Comparison of ENCODE assay signal across 1 cellular context in the genomic region with DNA sequence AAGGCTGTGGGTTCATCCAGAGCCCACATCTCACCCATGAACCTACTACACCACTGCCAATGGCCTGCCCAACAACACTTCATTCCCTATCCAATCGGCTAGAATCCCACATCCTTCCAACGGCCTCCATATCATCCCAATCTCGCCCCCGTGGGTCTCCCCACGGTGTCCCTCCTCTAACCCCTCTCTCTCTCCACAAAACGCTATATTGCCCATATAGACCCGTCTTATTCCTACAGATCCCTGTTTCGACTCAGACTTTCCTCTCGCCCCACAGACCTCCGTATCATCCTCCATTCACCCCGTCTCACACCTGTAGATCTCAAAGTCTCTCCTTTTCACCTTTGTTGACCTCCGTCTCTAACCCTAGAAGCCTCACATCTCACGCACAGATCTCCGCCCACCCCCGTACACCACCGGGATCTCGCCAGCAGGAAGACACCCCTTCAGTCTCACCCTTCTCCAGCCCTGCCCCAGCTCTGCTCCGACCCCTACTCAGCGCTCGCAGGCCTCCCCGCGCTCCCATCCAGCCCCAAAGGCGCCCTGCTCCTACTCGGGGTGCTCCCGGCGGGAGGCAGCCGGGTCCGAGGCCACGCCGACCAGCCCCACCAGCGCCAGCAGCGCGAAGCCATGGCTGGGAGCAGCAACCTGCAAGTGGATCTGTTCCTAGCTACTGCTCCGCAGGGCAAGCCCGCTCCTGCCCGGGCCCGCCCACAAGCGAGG.
A peak's percentile ranks its signal among the peaks of the same experiment; 100 is the strongest.
TF ChIP-seq lines count a peak whose summit lies in the region.

FDXR (minus strand) TSS at position 682 of the 723 bp plus-strand sequence; CDS start at position 632, 50 bp downstream.

TF ChIP-seq in HepG2, 621 proteins besides CTCF, POLR2A, EP300 and RAD21 (continued from another document and continues in another):
- TF ChIP-seq, protein P1, sequence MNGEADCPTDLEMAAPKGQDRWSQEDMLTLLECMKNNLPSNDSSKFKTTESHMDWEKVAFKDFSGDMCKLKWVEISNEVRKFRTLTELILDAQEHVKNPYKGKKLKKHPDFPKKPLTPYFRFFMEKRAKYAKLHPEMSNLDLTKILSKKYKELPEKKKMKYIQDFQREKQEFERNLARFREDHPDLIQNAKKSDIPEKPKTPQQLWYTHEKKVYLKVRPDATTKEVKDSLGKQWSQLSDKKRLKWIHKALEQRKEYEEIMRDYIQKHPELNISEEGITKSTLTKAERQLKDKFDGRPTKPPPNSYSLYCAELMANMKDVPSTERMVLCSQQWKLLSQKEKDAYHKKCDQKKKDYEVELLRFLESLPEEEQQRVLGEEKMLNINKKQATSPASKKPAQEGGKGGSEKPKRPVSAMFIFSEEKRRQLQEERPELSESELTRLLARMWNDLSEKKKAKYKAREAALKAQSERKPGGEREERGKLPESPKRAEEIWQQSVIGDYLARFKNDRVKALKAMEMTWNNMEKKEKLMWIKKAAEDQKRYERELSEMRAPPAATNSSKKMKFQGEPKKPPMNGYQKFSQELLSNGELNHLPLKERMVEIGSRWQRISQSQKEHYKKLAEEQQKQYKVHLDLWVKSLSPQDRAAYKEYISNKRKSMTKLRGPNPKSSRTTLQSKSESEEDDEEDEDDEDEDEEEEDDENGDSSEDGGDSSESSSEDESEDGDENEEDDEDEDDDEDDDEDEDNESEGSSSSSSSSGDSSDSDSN (CRISPR knock-in tag; IDR thresholded peaks at IDR 0.05), result peak; percentile 80
- TF ChIP-seq HOXD1 (CRISPR knock-in tag; IDR thresholded peaks at IDR 0.05), result peak; percentile 53; the same call in 1 of the 2 replicates
- TF ChIP-seq ZNF629 (CRISPR knock-in tag; conservative IDR thresholded peaks at IDR 0.05), result peak; percentile 31; the same call in 1 of the 2 replicates
- TF ChIP-seq, protein P2, sequence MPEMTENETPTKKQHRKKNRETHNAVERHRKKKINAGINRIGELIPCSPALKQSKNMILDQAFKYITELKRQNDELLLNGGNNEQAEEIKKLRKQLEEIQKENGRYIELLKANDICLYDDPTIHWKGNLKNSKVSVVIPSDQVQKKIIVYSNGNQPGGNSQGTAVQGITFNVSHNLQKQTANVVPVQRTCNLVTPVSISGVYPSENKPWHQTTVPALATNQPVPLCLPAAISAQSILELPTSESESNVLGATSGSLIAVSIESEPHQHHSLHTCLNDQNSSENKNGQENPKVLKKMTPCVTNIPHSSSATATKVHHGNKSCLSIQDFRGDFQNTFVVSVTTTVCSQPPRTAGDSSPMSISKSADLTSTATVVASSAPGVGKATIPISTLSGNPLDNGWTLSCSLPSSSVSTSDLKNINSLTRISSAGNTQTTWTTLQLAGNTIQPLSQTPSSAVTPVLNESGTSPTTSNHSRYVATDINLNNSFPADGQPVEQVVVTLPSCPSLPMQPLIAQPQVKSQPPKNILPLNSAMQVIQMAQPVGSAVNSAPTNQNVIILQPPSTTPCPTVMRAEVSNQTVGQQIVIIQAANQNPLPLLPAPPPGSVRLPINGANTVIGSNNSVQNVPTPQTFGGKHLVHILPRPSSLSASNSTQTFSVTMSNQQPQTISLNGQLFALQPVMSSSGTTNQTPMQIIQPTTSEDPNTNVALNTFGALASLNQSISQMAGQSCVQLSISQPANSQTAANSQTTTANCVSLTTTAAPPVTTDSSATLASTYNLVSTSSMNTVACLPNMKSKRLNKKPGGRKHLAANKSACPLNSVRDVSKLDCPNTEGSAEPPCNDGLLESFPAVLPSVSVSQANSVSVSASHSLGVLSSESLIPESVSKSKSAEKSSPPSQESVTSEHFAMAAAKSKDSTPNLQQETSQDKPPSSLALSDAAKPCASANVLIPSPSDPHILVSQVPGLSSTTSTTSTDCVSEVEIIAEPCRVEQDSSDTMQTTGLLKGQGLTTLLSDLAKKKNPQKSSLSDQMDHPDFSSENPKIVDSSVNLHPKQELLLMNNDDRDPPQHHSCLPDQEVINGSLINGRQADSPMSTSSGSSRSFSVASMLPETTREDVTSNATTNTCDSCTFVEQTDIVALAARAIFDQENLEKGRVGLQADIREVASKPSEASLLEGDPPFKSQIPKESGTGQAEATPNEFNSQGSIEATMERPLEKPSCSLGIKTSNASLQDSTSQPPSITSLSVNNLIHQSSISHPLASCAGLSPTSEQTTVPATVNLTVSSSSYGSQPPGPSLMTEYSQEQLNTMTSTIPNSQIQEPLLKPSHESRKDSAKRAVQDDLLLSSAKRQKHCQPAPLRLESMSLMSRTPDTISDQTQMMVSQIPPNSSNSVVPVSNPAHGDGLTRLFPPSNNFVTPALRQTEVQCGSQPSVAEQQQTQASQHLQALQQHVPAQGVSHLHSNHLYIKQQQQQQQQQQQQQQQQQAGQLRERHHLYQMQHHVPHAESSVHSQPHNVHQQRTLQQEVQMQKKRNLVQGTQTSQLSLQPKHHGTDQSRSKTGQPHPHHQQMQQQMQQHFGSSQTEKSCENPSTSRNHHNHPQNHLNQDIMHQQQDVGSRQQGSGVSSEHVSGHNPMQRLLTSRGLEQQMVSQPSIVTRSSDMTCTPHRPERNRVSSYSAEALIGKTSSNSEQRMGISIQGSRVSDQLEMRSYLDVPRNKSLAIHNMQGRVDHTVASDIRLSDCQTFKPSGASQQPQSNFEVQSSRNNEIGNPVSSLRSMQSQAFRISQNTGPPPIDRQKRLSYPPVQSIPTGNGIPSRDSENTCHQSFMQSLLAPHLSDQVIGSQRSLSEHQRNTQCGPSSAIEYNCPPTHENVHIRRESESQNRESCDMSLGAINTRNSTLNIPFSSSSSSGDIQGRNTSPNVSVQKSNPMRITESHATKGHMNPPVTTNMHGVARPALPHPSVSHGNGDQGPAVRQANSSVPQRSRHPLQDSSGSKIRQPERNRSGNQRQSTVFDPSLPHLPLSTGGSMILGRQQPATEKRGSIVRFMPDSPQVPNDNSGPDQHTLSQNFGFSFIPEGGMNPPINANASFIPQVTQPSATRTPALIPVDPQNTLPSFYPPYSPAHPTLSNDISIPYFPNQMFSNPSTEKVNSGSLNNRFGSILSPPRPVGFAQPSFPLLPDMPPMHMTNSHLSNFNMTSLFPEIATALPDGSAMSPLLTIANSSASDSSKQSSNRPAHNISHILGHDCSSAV (CRISPR knock-in tag; IDR thresholded peaks at IDR 0.05; ENCODE audit: borderline replicate concordance), result no peak
- TF ChIP-seq, protein P3, sequence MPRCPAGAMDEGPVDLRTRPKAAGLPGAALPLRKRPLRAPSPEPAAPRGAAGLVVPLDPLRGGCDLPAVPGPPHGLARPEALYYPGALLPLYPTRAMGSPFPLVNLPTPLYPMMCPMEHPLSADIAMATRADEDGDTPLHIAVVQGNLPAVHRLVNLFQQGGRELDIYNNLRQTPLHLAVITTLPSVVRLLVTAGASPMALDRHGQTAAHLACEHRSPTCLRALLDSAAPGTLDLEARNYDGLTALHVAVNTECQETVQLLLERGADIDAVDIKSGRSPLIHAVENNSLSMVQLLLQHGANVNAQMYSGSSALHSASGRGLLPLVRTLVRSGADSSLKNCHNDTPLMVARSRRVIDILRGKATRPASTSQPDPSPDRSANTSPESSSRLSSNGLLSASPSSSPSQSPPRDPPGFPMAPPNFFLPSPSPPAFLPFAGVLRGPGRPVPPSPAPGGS (CRISPR knock-in tag; IDR thresholded peaks at IDR 0.05), result peak; percentile 72; the same call in 1 of the 2 replicates
- TF ChIP-seq KMT2B (CRISPR knock-in tag; IDR thresholded peaks at IDR 0.05), result 0 out of 2 replicates have a peak, but pooled peaks have one; percentile 67
- 0 out of 2 replicates have a peak, but pooled peaks have one; percentile 49 for TF ChIP-seq RCOR2 (CRISPR knock-in tag; IDR thresholded peaks at IDR 0.05)
- TF ChIP-seq ZNF143 (CRISPR knock-in tag; IDR thresholded peaks at IDR 0.05), result peak; percentile 15; the same call in 1 of the 2 replicates
- no peak for TF ChIP-seq SP2 (CRISPR knock-in tag; IDR thresholded peaks at IDR 0.05)
- no peak for TF ChIP-seq RNF2 (conservative IDR thresholded peaks at IDR 0.05; ENCODE audit: low read depth)
- TF ChIP-seq, protein P4, sequence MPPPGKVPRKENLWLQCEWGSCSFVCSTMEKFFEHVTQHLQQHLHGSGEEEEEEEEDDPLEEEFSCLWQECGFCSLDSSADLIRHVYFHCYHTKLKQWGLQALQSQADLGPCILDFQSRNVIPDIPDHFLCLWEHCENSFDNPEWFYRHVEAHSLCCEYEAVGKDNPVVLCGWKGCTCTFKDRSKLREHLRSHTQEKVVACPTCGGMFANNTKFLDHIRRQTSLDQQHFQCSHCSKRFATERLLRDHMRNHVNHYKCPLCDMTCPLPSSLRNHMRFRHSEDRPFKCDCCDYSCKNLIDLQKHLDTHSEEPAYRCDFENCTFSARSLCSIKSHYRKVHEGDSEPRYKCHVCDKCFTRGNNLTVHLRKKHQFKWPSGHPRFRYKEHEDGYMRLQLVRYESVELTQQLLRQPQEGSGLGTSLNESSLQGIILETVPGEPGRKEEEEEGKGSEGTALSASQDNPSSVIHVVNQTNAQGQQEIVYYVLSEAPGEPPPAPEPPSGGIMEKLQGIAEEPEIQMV (CRISPR knock-in tag; IDR thresholded peaks at IDR 0.05; ENCODE audit: low read depth), result peak; percentile 65; the same call in 1 of the 2 replicates
- TF ChIP-seq PHF5A (CRISPR knock-in tag; IDR thresholded peaks at IDR 0.05; ENCODE audit: low read depth, unreplicated experiment), result no peak
- TF ChIP-seq RBFOX2 (IDR thresholded peaks at IDR 0.05; ENCODE audit: low read depth, low read length), result peak; percentile 95
- TF ChIP-seq ZNF547 (CRISPR knock-in tag; IDR thresholded peaks at IDR 0.05), result peak; percentile 70
- TF ChIP-seq, protein P5, sequence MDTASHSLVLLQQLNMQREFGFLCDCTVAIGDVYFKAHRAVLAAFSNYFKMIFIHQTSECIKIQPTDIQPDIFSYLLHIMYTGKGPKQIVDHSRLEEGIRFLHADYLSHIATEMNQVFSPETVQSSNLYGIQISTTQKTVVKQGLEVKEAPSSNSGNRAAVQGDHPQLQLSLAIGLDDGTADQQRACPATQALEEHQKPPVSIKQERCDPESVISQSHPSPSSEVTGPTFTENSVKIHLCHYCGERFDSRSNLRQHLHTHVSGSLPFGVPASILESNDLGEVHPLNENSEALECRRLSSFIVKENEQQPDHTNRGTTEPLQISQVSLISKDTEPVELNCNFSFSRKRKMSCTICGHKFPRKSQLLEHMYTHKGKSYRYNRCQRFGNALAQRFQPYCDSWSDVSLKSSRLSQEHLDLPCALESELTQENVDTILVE (CRISPR knock-in tag; IDR thresholded peaks at IDR 0.05), result no peak; the same call in 1 of the 2 replicates
- TF ChIP-seq NR3C1 (CRISPR knock-in tag; IDR thresholded peaks at IDR 0.05), result no peak
- peak; percentile 71; the same call in 1 of the 2 replicates for TF ChIP-seq ZNF44 (CRISPR knock-in tag; IDR thresholded peaks at IDR 0.05)
- peak; percentile 36; the same call in 1 of the 2 replicates for TF ChIP-seq ZNF607 (CRISPR knock-in tag; IDR thresholded peaks at IDR 0.05; ENCODE audit: borderline replicate concordance)
- TF ChIP-seq KLF15 (CRISPR knock-in tag; IDR thresholded peaks at IDR 0.05; ENCODE audit: borderline replicate concordance), result no peak
- no peak for TF ChIP-seq TBP (CRISPR knock-in tag; IDR thresholded peaks at IDR 0.05)
- TF ChIP-seq, protein P6, sequence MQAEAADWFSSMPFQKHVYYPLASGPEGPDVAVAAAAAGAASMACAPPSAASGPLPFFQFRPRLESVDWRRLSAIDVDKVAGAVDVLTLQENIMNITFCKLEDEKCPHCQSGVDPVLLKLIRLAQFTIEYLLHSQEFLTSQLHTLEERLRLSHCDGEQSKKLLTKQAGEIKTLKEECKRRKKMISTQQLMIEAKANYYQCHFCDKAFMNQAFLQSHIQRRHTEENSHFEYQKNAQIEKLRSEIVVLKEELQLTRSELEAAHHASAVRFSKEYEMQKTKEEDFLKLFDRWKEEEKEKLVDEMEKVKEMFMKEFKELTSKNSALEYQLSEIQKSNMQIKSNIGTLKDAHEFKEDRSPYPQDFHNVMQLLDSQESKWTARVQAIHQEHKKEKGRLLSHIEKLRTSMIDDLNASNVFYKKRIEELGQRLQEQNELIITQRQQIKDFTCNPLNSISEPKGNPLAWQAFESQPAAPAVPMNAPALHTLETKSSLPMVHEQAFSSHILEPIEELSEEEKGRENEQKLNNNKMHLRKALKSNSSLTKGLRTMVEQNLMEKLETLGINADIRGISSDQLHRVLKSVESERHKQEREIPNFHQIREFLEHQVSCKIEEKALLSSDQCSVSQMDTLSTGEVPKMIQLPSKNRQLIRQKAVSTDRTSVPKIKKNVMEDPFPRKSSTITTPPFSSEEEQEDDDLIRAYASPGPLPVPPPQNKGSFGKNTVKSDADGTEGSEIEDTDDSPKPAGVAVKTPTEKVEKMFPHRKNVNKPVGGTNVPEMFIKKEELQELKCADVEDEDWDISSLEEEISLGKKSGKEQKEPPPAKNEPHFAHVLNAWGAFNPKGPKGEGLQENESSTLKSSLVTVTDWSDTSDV (CRISPR knock-in tag; IDR thresholded peaks at IDR 0.05), result 0 out of 2 replicates have a peak, but pooled peaks have one; percentile 76
- TF ChIP-seq ZNF383 (CRISPR knock-in tag; IDR thresholded peaks at IDR 0.05; ENCODE audit: borderline replicate concordance), result no peak
- TF ChIP-seq ZNF431 (CRISPR knock-in tag; IDR thresholded peaks at IDR 0.05; ENCODE audit: borderline replicate concordance, low read depth), result 0 out of 2 replicates have a peak, but pooled peaks have one; percentile 75
- TF ChIP-seq, protein P7, sequence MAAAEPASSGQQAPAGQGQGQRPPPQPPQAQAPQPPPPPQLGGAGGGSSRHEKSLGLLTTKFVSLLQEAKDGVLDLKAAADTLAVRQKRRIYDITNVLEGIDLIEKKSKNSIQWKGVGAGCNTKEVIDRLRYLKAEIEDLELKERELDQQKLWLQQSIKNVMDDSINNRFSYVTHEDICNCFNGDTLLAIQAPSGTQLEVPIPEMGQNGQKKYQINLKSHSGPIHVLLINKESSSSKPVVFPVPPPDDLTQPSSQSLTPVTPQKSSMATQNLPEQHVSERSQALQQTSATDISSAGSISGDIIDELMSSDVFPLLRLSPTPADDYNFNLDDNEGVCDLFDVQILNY (CRISPR knock-in tag; conservative IDR thresholded peaks at IDR 0.05), result 0 out of 2 replicates have a peak, but pooled peaks have one; percentile 45
- peak; percentile 43; the same call in 1 of the 2 replicates for TF ChIP-seq ESRRA (CRISPR knock-in tag; IDR thresholded peaks at IDR 0.05; ENCODE audit: low read depth)
- TF ChIP-seq, protein P8, sequence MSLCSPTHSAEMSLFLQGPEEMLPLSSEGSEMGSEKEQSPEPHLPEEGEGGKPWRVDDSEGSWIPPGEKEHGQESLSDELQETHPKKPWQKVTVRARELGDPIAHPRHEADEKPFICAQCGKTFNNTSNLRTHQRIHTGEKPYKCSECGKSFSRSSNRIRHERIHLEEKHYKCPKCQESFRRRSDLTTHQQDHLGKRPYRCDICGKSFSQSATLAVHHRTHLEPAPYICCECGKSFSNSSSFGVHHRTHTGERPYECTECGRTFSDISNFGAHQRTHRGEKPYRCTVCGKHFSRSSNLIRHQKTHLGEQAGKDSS (CRISPR knock-in tag; IDR thresholded peaks at IDR 0.05; ENCODE audit: borderline replicate concordance, low read depth), result peak; percentile 74; the same call in 1 of the 2 replicates
- 0 out of 2 replicates have a peak, but pooled peaks have one; percentile 32 for TF ChIP-seq CHCHD3 (CRISPR knock-in tag; IDR thresholded peaks at IDR 0.05)
- peak; percentile 52; the same call in 1 of the 2 replicates for TF ChIP-seq JDP2 (CRISPR knock-in tag; IDR thresholded peaks at IDR 0.05; ENCODE audit: borderline replicate concordance)
- no peak for TF ChIP-seq TGIF2 (CRISPR knock-in tag; IDR thresholded peaks at IDR 0.05)
- TF ChIP-seq CBX5 (CRISPR knock-in tag; IDR thresholded peaks at IDR 0.05; ENCODE audit: borderline replicate concordance), result 0 out of 2 replicates have a peak, but pooled peaks have one; percentile 25
- no peak for TF ChIP-seq HNRNPL (IDR thresholded peaks at IDR 0.05; ENCODE audit: low read depth, low read length)
